Comparison of ENCODE assay signal across 14 cellular contexts in the genomic region with DNA sequence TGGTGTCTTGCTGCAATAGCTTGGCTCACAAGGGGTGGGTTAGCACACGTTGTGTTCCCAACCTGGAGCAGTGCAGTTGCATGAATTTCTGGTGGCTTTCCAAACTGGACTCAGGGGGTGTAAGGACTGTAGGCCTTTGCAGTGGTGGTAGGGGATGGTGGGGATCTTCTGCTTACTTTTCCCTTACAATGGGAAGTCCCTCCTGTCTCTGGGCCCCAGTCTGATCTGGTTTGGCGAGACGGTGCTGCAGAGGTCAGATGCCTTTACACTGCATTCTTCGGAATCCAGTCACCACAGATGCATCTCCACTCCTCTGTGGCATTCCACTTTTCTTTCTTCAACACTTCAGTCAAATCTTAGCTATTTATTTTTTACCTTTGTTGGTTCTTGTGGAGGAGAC.
DNase-seq lines count a peak whose midpoint lies in the region; ATAC-seq and TF ChIP-seq lines count a peak whose summit lies in the region.
"Had no signal": no experiment of that assay in that cellular context is flagged by ENCODE, and none has a peak within 500 bp of the region (broad histone marks: within the 10 kb centered on the region; RNA-seq: fewer than 3 reads in every experiment).

No MANE protein-coding gene starts in this region.

- no peaks in the 10 kb centered on the region for H3K36me3 ChIP-seq in HUES48 (ENCODE audit: control insufficient read depth, insufficient read depth, low read length)
- no peaks in the 10 kb centered on the region for H3K36me3 ChIP-seq in esophagus (ENCODE audit: control insufficient read depth in 2 of 2, insufficient read depth in 2 of 2, low read length in 1 of 2)
- H3K36me3 ChIP-seq in naive thymus-derived CD4-positive, alpha-beta T cell (ENCODE audit: control insufficient read depth in 2 of 3, insufficient read depth in 3 of 3, low read length in 3 of 3): no peaks in the 10 kb centered on the region

- H3K4me1 Mint-ChIP-seq in naive thymus-derived CD8-positive, alpha-beta T cell: peaks cover 0 to 2% (median 0%) of the 10 kb centered on the region in 4 donors
- H3K4me1 Mint-ChIP-seq in naive thymus-derived CD4-positive, alpha-beta T cell: peaks cover 0 to 4% (median 0%) of the 10 kb centered on the region in 7 donors
- H3K4me1 Mint-ChIP-seq: B cell, T-cell had no signal

- ATAC-seq in naive thymus-derived CD8-positive, alpha-beta T cell: no peak
- no peak for ATAC-seq in naive thymus-derived CD4-positive, alpha-beta T cell
- ATAC-seq: T-cell had no signal

- peaks cover 0 to 15% (median 10%) of the 10 kb centered on the region in 3 donors for H3K36me3 Mint-ChIP-seq in naive thymus-derived CD8-positive, alpha-beta T cell
- H3K36me3 Mint-ChIP-seq in naive thymus-derived CD4-positive, alpha-beta T cell: peaks cover 0 to 13% (median 5%) of the 10 kb centered on the region in 5 donors

- H3K27ac ChIP-seq in HUES48 (ENCODE audit: low read depth, low read length) (peak overlapping the region; percentile 54), esophagus (ENCODE audit: low read depth in 2 of 2, low read length in 1 of 2) (peak overlapping the region; percentile 52 to 64)
- H3K27ac ChIP-seq in naive thymus-derived CD4-positive, alpha-beta T cell (ENCODE audit: low read depth, low read length): no peak overlapping the region

- H3K9me3 Mint-ChIP-seq in naive thymus-derived CD8-positive, alpha-beta T cell: peaks cover 7 to 29% (median 17%) of the 10 kb centered on the region in 9 donors
- peaks cover 4 to 23% (median 12%) of the 10 kb centered on the region in 11 donors for H3K9me3 Mint-ChIP-seq in naive thymus-derived CD4-positive, alpha-beta T cell

- H3K4me1 ChIP-seq in HUES48 (ENCODE audit: control insufficient read depth, insufficient read depth, low read length): peaks cover 11% of the 10 kb centered on the region
- H3K4me1 ChIP-seq in esophagus (ENCODE audit: control insufficient read depth in 2 of 2, insufficient read depth in 2 of 2, low read length in 1 of 2): peaks cover 3 to 12% of the 10 kb centered on the region in 2 donors
- no peaks in the 10 kb centered on the region for H3K4me1 ChIP-seq in naive thymus-derived CD4-positive, alpha-beta T cell (ENCODE audit: control insufficient read depth in 2 of 2, insufficient read depth in 2 of 2, low read length in 2 of 2)

- peak; percentile 14 for DNase-seq in AG10803 (ENCODE audit: low read depth)
- DNase-seq in left kidney (ENCODE audit: low read depth, low spot score): peak; percentile 28
- DNase-seq in retina: no peak
- no peak for DNase-seq in naive thymus-derived CD8-positive, alpha-beta T cell
- DNase-seq in naive thymus-derived CD4-positive, alpha-beta T cell: no peak
- DNase-seq in T-helper 9 cell: no peak
- DNase-seq: activated CD4-positive, CD25-positive, alpha-beta regulatory T cell treated with anti-CD3 and anti-CD28 coated beads, Interleukin-2, amount 50 U/mL, for 72 hours; HCEC 1CT; stimulated activated CD4-positive, alpha-beta T cell treated with anti-CD3 and anti-CD28 coated beads, Interleukin-15, amount 100 ng/mL, for 24 hours; substantia nigra; T-cell had no signal

- H3K27me3 ChIP-seq in HUES48 (ENCODE audit: control insufficient read depth, insufficient read depth, low read length) (no peaks in the 10 kb centered on the region), esophagus (ENCODE audit: control insufficient read depth in 1 of 2, insufficient read depth in 2 of 2, low read length in 2 of 2) (no peaks in the 10 kb centered on the region)
- no peaks in the 10 kb centered on the region for H3K27me3 ChIP-seq in naive thymus-derived CD4-positive, alpha-beta T cell (ENCODE audit: control insufficient read depth in 2 of 2, insufficient read depth in 2 of 2, low read length in 2 of 2)

- H3K27me3 Mint-ChIP-seq in naive thymus-derived CD8-positive, alpha-beta T cell: peaks cover 0 to 3% (median 0%) of the 10 kb centered on the region in 5 donors
- H3K27me3 Mint-ChIP-seq in naive thymus-derived CD4-positive, alpha-beta T cell: no peaks in the 10 kb centered on the region
- H3K27me3 Mint-ChIP-seq: B cell, T-cell had no signal

- POLR2A ChIA-PET in naive thymus-derived CD8-positive, alpha-beta T cell (lab: Charles Lee): interaction anchor here (0.6 kb wide), 1 partner anchor 165 kb away, joined by 3 read pairs; no protein-coding TSS in a partner anchor
- POLR2A ChIA-PET in naive thymus-derived CD4-positive, alpha-beta T cell (lab: Charles Lee): no interaction called here

- H3K9me3 ChIP-seq in HUES48 (ENCODE audit: control insufficient read depth, insufficient read depth, low read length): peaks cover 18% of the 10 kb centered on the region
- H3K9me3 ChIP-seq in esophagus (ENCODE audit: control insufficient read depth in 2 of 2, insufficient read depth in 1 of 2, low read depth in 1 of 2, low read length in 1 of 2): no peaks in the 10 kb centered on the region
- H3K9me3 ChIP-seq in naive thymus-derived CD4-positive, alpha-beta T cell (ENCODE audit: control insufficient read depth in 2 of 3, low read length in 3 of 3): peaks cover 0 to 7% (median 0%) of the 10 kb centered on the region in 3 experiments

- H3K27ac Mint-ChIP-seq in naive thymus-derived CD8-positive, alpha-beta T cell: no peak overlapping the region
- H3K27ac Mint-ChIP-seq in naive thymus-derived CD4-positive, alpha-beta T cell: no peak overlapping the region
- H3K27ac Mint-ChIP-seq: B cell, T-cell had no signal

- intact Hi-C loops in naive thymus-derived CD4-positive, alpha-beta T cell (cut with micrococcal nuclease): no loop called here

- H3K9ac ChIP-seq in HUES48 (ENCODE audit: low read depth, low read length): no peak overlapping the region

- H3K4me3 ChIP-seq in AG10803 (ENCODE audit: low read length) (no peak overlapping the region), HUES48 (ENCODE audit: low read depth, low read length) (no peak overlapping the region), esophagus (ENCODE audit: low read depth in 1 of 2, low read length in 2 of 2) (no peak overlapping the region)
- H3K4me3 ChIP-seq in naive thymus-derived CD4-positive, alpha-beta T cell (ENCODE audit: low read length): no peak overlapping the region

- no peak for TF ChIP-seq CTCF in AG10803 (conservative IDR thresholded peaks at IDR 0.05; ENCODE audit: low read length)

- WGBS in esophagus, 2 donors: 63 to 78% methylated on average over 4 of the region's 4 CpGs

- CTCF ChIA-PET in naive thymus-derived CD4-positive, alpha-beta T cell (lab: Charles Lee): no interaction called here

- no peak overlapping the region for H3K4me3 Mint-ChIP-seq in naive thymus-derived CD8-positive, alpha-beta T cell
- H3K4me3 Mint-ChIP-seq in naive thymus-derived CD4-positive, alpha-beta T cell: no peak overlapping the region
- H3K4me3 Mint-ChIP-seq: B cell, T-cell had no signal

Comparison
In these comparisons a context has a peak if more than half of its experiments do, and no peak if none do; other contexts are left out.
1. DNase-seq: peak in AG10803 (single experiment) and left kidney (single experiment); none in retina (single experiment), naive thymus-derived CD8-positive, alpha-beta T cell (0 of 10), naive thymus-derived CD4-positive, alpha-beta T cell (0 of 9) and T-helper 9 cell (single experiment).